Comparison of ENCODE assay signal across 27 cellular contexts in the genomic region with DNA sequence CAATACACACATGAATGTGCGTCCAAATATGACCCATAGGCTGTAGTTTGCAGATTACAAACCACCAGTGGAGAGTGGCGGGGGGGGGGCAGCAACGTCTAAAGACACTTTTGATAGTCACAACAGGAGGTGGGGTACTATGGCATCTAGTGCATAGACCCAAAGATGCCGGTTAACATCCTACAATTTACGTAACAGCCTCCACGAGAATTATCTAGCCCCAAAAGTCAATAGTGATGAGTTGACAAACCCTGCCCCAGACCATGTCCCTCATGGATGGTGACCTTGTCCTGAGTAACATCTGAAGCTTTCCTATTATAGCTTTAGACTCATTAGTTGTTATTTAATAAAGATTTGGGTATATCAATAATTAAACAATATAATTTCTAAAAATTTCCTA. TPM values are rescaled to one million over a fixed set of nuclear protein-coding genes. Genes with fewer than 3 reads are reported as not detected.
A peak's percentile ranks its signal among the peaks of the same experiment; 100 is the strongest.
DNase-seq lines count a peak whose midpoint lies in the region; ATAC-seq, FAIRE-seq and TF ChIP-seq lines count a peak whose summit lies in the region.
"Had no signal": no experiment of that assay in that cellular context is flagged by ENCODE, and none has a peak within 500 bp of the region (broad histone marks: within the 10 kb centered on the region; RNA-seq: fewer than 3 reads in every experiment).

No MANE protein-coding gene starts in this region.

- TF ChIP-seq CTCF in K562 (IDR thresholded peaks at IDR 0.05 in 2 of 3, conservative IDR thresholded peaks at IDR 0.05 in 1 of 3; ENCODE audit: insufficient read depth in 2 of 3, low read depth in 1 of 3, low read length in 3 of 3) = no peak

- intact Hi-C loops in K562 (cut with micrococcal nuclease) = no loop called here

- H3K36me3 Mint-ChIP-seq in memory B cell (peaks cover 16% of the 10 kb centered on the region), T-helper 17 cell (ENCODE audit: low read depth) (peaks cover under 1% of the 10 kb centered on the region)
- H3K36me3 Mint-ChIP-seq: CD14-positive monocyte had no signal

- H3K27me3 Mint-ChIP-seq in memory B cell (no peaks in the 10 kb centered on the region), T-helper 17 cell (peaks cover 12% of the 10 kb centered on the region)

- in situ Hi-C loops in K562 (cut with MboI) = no loop called here

- no peak overlapping the region for H3K4me3 ChIP-seq in Karpas-422 (ENCODE audit: low read length)
- H3K4me3 ChIP-seq in K562 = no peak overlapping the region
- H3K4me3 ChIP-seq: BLaER1, GM12878 had no signal

- H3K9me3 Mint-ChIP-seq in memory B cell = no peaks in the 10 kb centered on the region

- H3K4me2 ChIP-seq in Karpas-422 (ENCODE audit: low read depth, low read length, poor library complexity, severe bottlenecking) = peak overlapping the region; percentile 21
- no peak overlapping the region for H3K4me2 ChIP-seq in K562 (ENCODE audit: insufficient read depth, low read length)
- H3K4me2 ChIP-seq: BLaER1 had no signal

- H3K36me3 ChIP-seq in Karpas-422 (ENCODE audit: insufficient read depth, low read length) (peaks cover 1% of the 10 kb centered on the region; the same call in 1 of the 2 replicates), K562 (ENCODE audit: control insufficient read depth, insufficient read depth, low read length) (peaks cover 13% of the 10 kb centered on the region)
- H3K36me3 ChIP-seq: BE2C had no signal

- TF ChIP-seq POLR2A in K562 (conservative IDR thresholded peaks at IDR 0.05) = no peak

- peak overlapping the region; percentile 66 for H3K27ac ChIP-seq in Karpas-422 (ENCODE audit: low read length)
- H3K27ac ChIP-seq in K562 (ENCODE audit: extremely low read depth, low read depth, low read length) = no peak overlapping the region
- H3K27ac ChIP-seq: BLaER1 had no signal

- no peaks in the 10 kb centered on the region for H3K9me2 ChIP-seq in Karpas-422 (replicated peaks; ENCODE audit: insufficient read depth, low read length)

- FAIRE-seq in K562 (lab: Jason Lieb, UNC) = peak; percentile 6
- FAIRE-seq: A204.1, GM12892 had no signal

- no peak overlapping the region for H3K4me3 Mint-ChIP-seq in memory B cell
- no peak overlapping the region for H3K4me3 Mint-ChIP-seq in T-helper 17 cell
- H3K4me3 Mint-ChIP-seq: CD14-positive monocyte; CD4-positive, alpha-beta memory T cell; CD4-positive, CD25-positive, alpha-beta regulatory T cell; CD8-positive, alpha-beta memory T cell had no signal

- no peak for TF ChIP-seq EP300 in K562 (IDR thresholded peaks at IDR 0.05; ENCODE audit: low read length)

- H3K79me2 ChIP-seq in Karpas-422 (ENCODE audit: low read length) (peaks cover 97% of the 10 kb centered on the region), K562 (ENCODE audit: control insufficient read depth, insufficient read depth, low read length) (peaks cover 95% of the 10 kb centered on the region)

- H3K4me1 Mint-ChIP-seq in memory B cell (peaks cover 42% of the 10 kb centered on the region), T-helper 17 cell (peaks cover 14% of the 10 kb centered on the region)

- CTCF ChIA-PET in K562 (lab: Yijun Ruan, JAX; ENCODE audit: low intra/inter-chr PET ratio) = no interaction called here

- POLR2A ChIA-PET in K562 (lab: Yijun Ruan, JAX) = interaction anchor here (1.0 to 1.6 kb wide), 3 partner anchors 10 to 15 kb away, joined by 4 read pairs; no protein-coding TSS in a partner anchor

- no peak overlapping the region for H2AFZ ChIP-seq in Karpas-422 (ENCODE audit: low read length)
- H2AFZ ChIP-seq in K562 (ENCODE audit: low read depth, low read length) = no peak overlapping the region

- peak overlapping the region; percentile 21 for H3K27ac Mint-ChIP-seq in memory B cell
- no peak overlapping the region for H3K27ac Mint-ChIP-seq in T-helper 17 cell
- H3K27ac Mint-ChIP-seq: CD4-positive, alpha-beta memory T cell; CD4-positive, CD25-positive, alpha-beta regulatory T cell; CD8-positive, alpha-beta memory T cell had no signal

- no peak for TF ChIP-seq RAD21 in K562 (CRISPR knock-in tag; conservative IDR thresholded peaks at IDR 0.05 in 1 of 2, IDR thresholded peaks at IDR 0.05 in 1 of 2)

- H3K4me1 ChIP-seq in Karpas-422 (ENCODE audit: low read length) (peaks cover 63% of the 10 kb centered on the region), K562 (replicated peaks in 1 of 2; ENCODE audit: control insufficient read depth in 2 of 2, insufficient read depth in 2 of 2, low read length in 2 of 2) (peaks cover 11 to 16% of the 10 kb centered on the region in 2 experiments; a peak in 4 of 5 replicates)
- H3K4me1 ChIP-seq: BE2C had no signal

- H3K9me3 ChIP-seq in Karpas-422 (ENCODE audit: low read length) (no peaks in the 10 kb centered on the region), K562 (replicated peaks; ENCODE audit: control insufficient read depth, insufficient read depth, low read depth, low read length) (no peaks in the 10 kb centered on the region), T-helper 17 cell (ENCODE audit: control insufficient read depth, low read length, poor library complexity, severe bottlenecking) (no peaks in the 10 kb centered on the region)
- H3K9me3 ChIP-seq: BE2C had no signal

- H4K20me1 ChIP-seq in Karpas-422 (ENCODE audit: insufficient read depth, low read depth, low read length) = peaks cover 4% of the 10 kb centered on the region; the same call in 1 of the 2 replicates
- peaks cover 8% of the 10 kb centered on the region for H4K20me1 ChIP-seq in K562 (replicated peaks; ENCODE audit: control insufficient read depth, insufficient read depth, low read length)

- H3K9ac ChIP-seq in Karpas-422 (ENCODE audit: low read length) (no peak overlapping the region), K562 (ENCODE audit: insufficient read depth in 1 of 2, low read depth in 2 of 2, low read length in 2 of 2) (no peak overlapping the region)
- H3K9ac ChIP-seq: BLaER1 had no signal

- H3K9me1 ChIP-seq in K562 (ENCODE audit: control insufficient read depth, insufficient read depth, low read length) = no peaks in the 10 kb centered on the region

- no peak for DNase-seq in Karpas-422
- DNase-seq in K562 (ENCODE audit: extremely low read depth in 1 of 4, low spot score in 3 of 4) = no peak
- no peak for DNase-seq in memory B cell (ENCODE audit: low spot score in 2 of 2)
- DNase-seq in T-helper 17 cell = no peak
- DNase-seq in AML-193 (lab: John Stamatoyannopoulos, UW) = no peak
- DNase-seq: 8988T; ACHN; BE2C; C1 segment of cervical spinal cord; CD4-positive, alpha-beta memory T cell; CD4-positive, CD25-positive, alpha-beta regulatory T cell; CD8-positive, alpha-beta memory T cell; COR-L47; DMS 273 treated with DMSO at 0.1 percent for 48 hours; DMS153; DMS53; DMS79; DND-41; EL; GDM1 had no signal

- peak; percentile 48 for ATAC-seq in K562
- no peak for ATAC-seq in memory B cell (ENCODE audit: low read depth)
- ATAC-seq in GM18498 (IDR thresholded peaks at IDR 0.05; ENCODE audit: unreplicated experiment) = no peak
- no peak for ATAC-seq in T-helper 17 cell
- no peak for ATAC-seq in HG03571 (IDR thresholded peaks at IDR 0.05; ENCODE audit: unreplicated experiment)

- H3K27me3 ChIP-seq in Karpas-422 (ENCODE audit: low read length) (no peaks in the 10 kb centered on the region), K562 (ENCODE audit: control insufficient read depth in 2 of 2, insufficient read depth in 2 of 2, low read length in 2 of 2) (no peaks in the 10 kb centered on the region)
- H3K27me3 ChIP-seq: BE2C, BLaER1 had no signal

- no TSS peak for BruUV-seq in K562 (replicated peaks; lab: Mats Ljungman, UMichigan)

- WGBS in K562 (ENCODE audit: insufficient coverage, low coverage, missing lambda C conversion rate) = 32% methylated on average over 6 of the region's 6 CpGs

TF ChIP-seq in K562, 482 proteins besides CTCF, POLR2A, EP300 and RAD21 (continues in another document):
- TF ChIP-seq ZNF766 (CRISPR knock-in tag; conservative IDR thresholded peaks at IDR 0.05) = no peak
- TF ChIP-seq FOXA3 (CRISPR knock-in tag; conservative IDR thresholded peaks at IDR 0.05 in 1 of 2, IDR thresholded peaks at IDR 0.05 in 1 of 2) = no peak
- no peak for TF ChIP-seq ZNF175 (CRISPR knock-in tag; IDR thresholded peaks at IDR 0.05; ENCODE audit: low read depth)
- TF ChIP-seq BCOR (IDR thresholded peaks at IDR 0.05) = no peak
- TF ChIP-seq ATF4 (CRISPR knock-in tag; IDR thresholded peaks at IDR 0.05) = no peak
- TF ChIP-seq, protein P1, sequence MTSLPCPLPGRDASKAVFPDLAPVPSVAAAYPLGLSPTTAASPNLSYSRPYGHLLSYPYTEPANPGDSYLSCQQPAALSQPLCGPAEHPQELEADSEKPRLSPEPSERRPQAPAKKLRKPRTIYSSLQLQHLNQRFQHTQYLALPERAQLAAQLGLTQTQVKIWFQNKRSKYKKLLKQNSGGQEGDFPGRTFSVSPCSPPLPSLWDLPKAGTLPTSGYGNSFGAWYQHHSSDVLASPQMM (CRISPR knock-in tag; IDR thresholded peaks at IDR 0.05) = no peak

RNA-seq across cellular contexts. Expression of gene USP6NL, which starts 31.6 kb away (rescaled TPM):
- 54.3 and 63.9 TPM in 2 replicates for total RNA-seq in Karpas-422 (2014; rRNA removed; shearing (Covaris generic); ENCODE audit: low replicate concordance)
- 21.7 and 68.0 TPM in 2 replicates for total RNA-seq in K562 (2011; cell fraction: chromatin; rRNA removed; ENCODE audit: low replicate concordance)
- total RNA-seq in K562 (2011; cell fraction: nucleolus; rRNA removed) = 11.3 and 18.0 TPM in 2 replicates
- 45.8 and 75.7 TPM in 2 replicates for total RNA-seq in K562 (2011; cell fraction: nucleoplasm; rRNA removed)
- total RNA-seq in K562 (2014; rRNA removed) = 19.8 and 24.0 TPM in 2 replicates
- total RNA-seq in K562 (2014; rRNA removed; fragmentation: Illumina TruSeq; extraction: Trizol) = 20.4 and 23.6 TPM in 2 replicates
- total RNA-seq in K562 (2015; rRNA removed; fragmentation: Illumina TruSeq; extraction: Trizol) = 22.1 and 24.5 TPM in 2 replicates
- total RNA-seq in K562 (2021) = 25.1 and 26.6 TPM in 2 replicates
- polyA plus RNA-seq in K562 (2011; rRNA removed) = 11.5 and 16.8 TPM in 2 replicates
- polyA plus RNA-seq in K562 (2011; cell fraction: cytosol; rRNA removed) = 10.2 and 10.7 TPM in 2 replicates
- polyA plus RNA-seq in K562 (2011; cell fraction: nucleus; rRNA removed) = 22.8 and 27.5 TPM in 2 replicates
- 20.8 and 21.4 TPM in 2 replicates for polyA plus RNA-seq in K562 (2012)
- 20.0 and 22.0 TPM in 2 replicates for polyA plus RNA-seq in K562 (2014; fragmentation: Illumina TruSeq; extraction: Trizol)
- 1 to 10 TPM; 3.2 to 3.8 TPM for polyA plus RNA-seq in K562 (2014; fragmentation: Nextera tagmentation; extraction: Ambion mirVana)
- 17.0 and 17.8 TPM in 2 replicates for polyA plus RNA-seq in K562 (2014; rRNA removed)
- polyA minus RNA-seq in K562 (2011; rRNA and poly(A)+ RNA removed) = 19.0 and 21.8 TPM in 2 replicates
- 8.5 and 11.0 TPM in 2 replicates for polyA minus RNA-seq in K562 (2011; cell fraction: cytosol; rRNA and poly(A)+ RNA removed)
- 20.2 and 24.8 TPM in 2 replicates for polyA minus RNA-seq in K562 (2011; cell fraction: nucleus; rRNA and poly(A)+ RNA removed)
- 1 to 10 TPM; 2.5 to 5.6 TPM for total RNA-seq in T-helper 17 cell
